Comparison of ENCODE assay signal across 8 cellular contexts in the genomic region with DNA sequence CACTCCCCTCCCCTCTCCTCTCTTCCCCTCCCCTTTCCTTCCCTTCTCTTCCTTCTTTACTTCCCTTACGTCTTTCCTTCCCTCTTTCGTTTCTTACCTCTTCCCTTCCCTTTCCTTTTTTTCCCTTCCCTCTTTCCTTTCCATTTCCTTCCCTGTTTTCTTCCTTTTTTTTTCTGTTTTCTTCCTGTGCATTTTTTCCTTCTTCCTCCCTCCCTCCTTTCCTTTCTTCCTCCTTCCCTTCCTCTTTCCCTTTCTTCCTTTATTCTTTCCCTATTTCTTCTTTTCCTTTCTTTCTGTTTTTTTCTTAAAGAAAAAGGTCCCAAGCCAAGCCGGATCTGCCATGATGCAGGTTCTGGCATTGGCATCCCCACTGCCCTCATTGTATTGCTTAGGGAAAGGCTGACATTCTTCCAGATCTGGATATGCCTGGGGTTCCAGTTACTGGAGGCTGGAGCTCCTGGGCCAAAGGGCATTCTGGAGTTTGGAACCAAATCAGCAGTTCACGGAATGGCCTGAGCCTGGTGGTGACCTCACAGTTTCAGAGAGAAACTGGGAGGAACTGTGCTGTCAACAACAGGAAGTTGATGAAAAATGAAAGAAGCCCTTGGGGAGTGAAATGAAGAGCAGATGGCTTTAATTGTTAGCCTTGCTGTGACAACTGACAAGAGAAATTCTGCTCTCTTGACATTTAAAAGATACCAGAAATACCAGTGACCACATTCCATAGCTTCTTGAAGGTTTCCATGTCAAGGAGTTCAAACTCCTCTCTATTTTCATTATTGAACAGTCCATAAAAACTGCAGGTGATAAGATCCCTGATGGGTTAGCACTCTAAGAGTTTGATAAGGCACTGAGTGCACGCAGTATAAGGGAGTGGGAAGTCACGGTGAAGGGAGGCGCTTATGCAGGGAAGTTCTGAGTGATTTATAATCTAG.
A peak's percentile ranks its signal among the peaks of the same experiment; 100 is the strongest.
DNase-seq lines count a peak whose midpoint lies in the region; ATAC-seq, FAIRE-seq and TF ChIP-seq lines count a peak whose summit lies in the region.

No MANE protein-coding gene starts in this region.

- no peaks in the 10 kb centered on the region for H3K9me3 ChIP-seq in MG63
- H3K9me3 ChIP-seq in mammary epithelial cell (replicated peaks; ENCODE audit: insufficient read depth, low read length) = no peaks in the 10 kb centered on the region

- FAIRE-seq in H54 (lab: Jason Lieb, UNC) = no peak

- CTCF ChIA-PET in activated CD4-positive, alpha-beta T cell treated with anti-CD3 and anti-CD28 coated beads for 36 hours (lab: Charles Lee) = no interaction called here
- CTCF ChIA-PET in mammary epithelial cell (lab: Charles Lee; ENCODE audit: low non-redundant PET) = no interaction called here

- intact Hi-C loops in activated CD4-positive, alpha-beta T cell treated with anti-CD3 and anti-CD28 coated beads for 36 hours (cut with DNase I, micrococcal nuclease) = no loop called here
- intact Hi-C loops in mammary epithelial cell (cut with micrococcal nuclease) = no loop called here

- no peaks in the 10 kb centered on the region for H4K20me1 ChIP-seq in mammary epithelial cell (ENCODE audit: insufficient read depth, low read length)

- no peak overlapping the region for H3K4me2 ChIP-seq in mammary epithelial cell (ENCODE audit: insufficient read depth, low read depth, low read length)

- BruUV-seq in mammary epithelial cell (replicated peaks; lab: Mats Ljungman, UMichigan) = no TSS peak

- H2AFZ ChIP-seq in mammary epithelial cell (ENCODE audit: low read depth, low read length) = peak overlapping the region; percentile 26

- TF ChIP-seq POLR2A in H54 (IDR thresholded peaks at IDR 0.05; ENCODE audit: low read depth, low read length) = no peak

- H3K4me1 Mint-ChIP-seq in activated CD4-positive, alpha-beta T cell treated with anti-CD3 and anti-CD28 coated beads for 36 hours = peaks cover 8% of the 10 kb centered on the region

- dilution Hi-C loops in mammary epithelial cell (cut with HindIII; ENCODE audit: low sequenced_read_pairs) = no loop called here

- no peak overlapping the region for H3K9ac ChIP-seq in mammary epithelial cell (ENCODE audit: insufficient read depth, low read length)

- H3K4me3 Mint-ChIP-seq in activated CD4-positive, alpha-beta T cell treated with anti-CD3 and anti-CD28 coated beads for 36 hours = no peak overlapping the region

- H3K27me3 ChIP-seq in MG63 (no peaks in the 10 kb centered on the region), mammary epithelial cell (ENCODE audit: insufficient read depth, low read length) (no peaks in the 10 kb centered on the region)

- H3K9me3 Mint-ChIP-seq in activated CD4-positive, alpha-beta T cell treated with anti-CD3 and anti-CD28 coated beads for 36 hours (ENCODE audit: low read depth) = no peaks in the 10 kb centered on the region

- peak overlapping the region; percentile 5 for H3K27ac Mint-ChIP-seq in activated CD4-positive, alpha-beta T cell treated with anti-CD3 and anti-CD28 coated beads for 36 hours

- POLR2A ChIA-PET in activated CD4-positive, alpha-beta T cell treated with anti-CD3 and anti-CD28 coated beads for 36 hours (lab: Charles Lee) = no interaction called here

- in situ Hi-C loops in mammary epithelial cell (cut with MboI; ENCODE audit: low sequenced_read_pairs in 2 of 2) = no loop called here

- peak; percentile 89 for ATAC-seq in activated CD4-positive, alpha-beta T cell treated with anti-CD3 and anti-CD28 coated beads for 36 hours

- peak; percentile 16 for DNase-seq in activated CD4-positive, alpha-beta T cell treated with anti-CD3 and anti-CD28 coated beads for 36 hours
- no peak for DNase-seq in activated CD4-positive, alpha-beta T cell treated with anti-CD3 and anti-CD28 coated beads, Interleukin-2, amount 50 U/mL, for 1 hour
- DNase-seq in H54 (ENCODE audit: insufficient read length, low spot score) (peak; percentile 1), MG63 (peak; percentile 0), mammary epithelial cell (no peak), mucosa of gallbladder (ENCODE audit: low spot score) (peak; percentile 19), NCI-H446 treated with DMSO at 0.1 percent for 48 hours (lab: John Stamatoyannopoulos, UW) (no peak), cerebellum (ENCODE audit: low spot score) (no peak)

- H3K4me3 ChIP-seq in MG63 = no peak overlapping the region
- H3K4me3 ChIP-seq in mammary epithelial cell (replicated peaks in 1 of 3; ENCODE audit: insufficient read depth in 1 of 3, low read depth in 2 of 3, low read length in 3 of 3) = no peak overlapping the region

- no peaks in the 10 kb centered on the region for H3K4me1 ChIP-seq in mammary epithelial cell (ENCODE audit: insufficient read depth, low read length)

- 91% methylated on average over 7 of the region's 7 CpGs for WGBS in mammary epithelial cell (ENCODE audit: low coverage, missing lambda C conversion rate)

- no peaks in the 10 kb centered on the region for H3K27me3 Mint-ChIP-seq in activated CD4-positive, alpha-beta T cell treated with anti-CD3 and anti-CD28 coated beads for 36 hours

- H3K36me3 Mint-ChIP-seq in activated CD4-positive, alpha-beta T cell treated with anti-CD3 and anti-CD28 coated beads for 36 hours (ENCODE audit: low read depth) = no peaks in the 10 kb centered on the region

- no peak for TF ChIP-seq CTCF in mammary epithelial cell (conservative IDR thresholded peaks at IDR 0.05 in 1 of 2, IDR thresholded peaks at IDR 0.05 in 1 of 2; ENCODE audit: extremely low read depth in 1 of 2, insufficient read depth in 1 of 2, low read depth in 1 of 2, low read length in 2 of 2)

- H3K36me3 ChIP-seq in MG63 (no peaks in the 10 kb centered on the region), mammary epithelial cell (ENCODE audit: insufficient read depth, low read length) (no peaks in the 10 kb centered on the region)

- no peaks in the 10 kb centered on the region for H3K79me2 ChIP-seq in mammary epithelial cell (ENCODE audit: insufficient read depth, low read length)

- no peak overlapping the region for H3K27ac ChIP-seq in mammary epithelial cell (ENCODE audit: insufficient read depth, low read depth, low read length)

Comparison
In these comparisons a context has a peak if more than half of its experiments do, and no peak if none do; other contexts are left out.
1. DNase-seq: peak in activated CD4-positive, alpha-beta T cell treated with anti-CD3 and anti-CD28 coated beads for 36 hours (single experiment), H54 (single experiment), MG63 (single experiment) and mucosa of gallbladder (single experiment); none in activated CD4-positive, alpha-beta T cell treated with anti-CD3 and anti-CD28 coated beads, Interleukin-2, amount 50 U/mL, for 1 hour (single experiment), mammary epithelial cell (single experiment), NCI-H446 treated with DMSO at 0.1 percent for 48 hours (single experiment) and cerebellum (single experiment).